ENCODE assay signal across 1 cellular context in the genomic region with DNA sequence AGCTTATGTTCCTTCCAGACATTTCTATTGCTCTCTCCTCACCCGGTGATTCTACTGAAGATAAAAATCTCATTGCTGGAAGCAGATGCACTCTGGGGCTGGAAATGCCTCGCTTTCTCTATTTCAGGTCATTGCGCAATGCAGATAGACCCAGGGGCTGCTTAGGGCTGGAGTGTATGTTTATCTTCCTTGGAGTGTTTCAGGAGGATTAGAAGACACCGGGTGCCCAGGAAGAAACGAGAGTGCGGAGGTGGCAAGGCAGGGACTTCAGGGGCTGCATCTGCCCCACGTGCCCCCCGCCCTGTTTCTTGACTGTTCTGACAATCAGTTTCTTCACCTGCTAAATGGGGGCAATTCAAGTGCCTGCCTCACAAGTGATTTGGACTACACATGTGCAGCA.
A peak's percentile ranks its signal among the peaks of the same experiment; 100 is the strongest.
TF ChIP-seq lines count a peak whose summit lies in the region.

No MANE protein-coding gene starts in this region.

TF ChIP-seq in K562, 482 proteins besides CTCF, POLR2A, EP300 and RAD21 (continued from another document and continues in another):
- TF ChIP-seq, protein P1, sequence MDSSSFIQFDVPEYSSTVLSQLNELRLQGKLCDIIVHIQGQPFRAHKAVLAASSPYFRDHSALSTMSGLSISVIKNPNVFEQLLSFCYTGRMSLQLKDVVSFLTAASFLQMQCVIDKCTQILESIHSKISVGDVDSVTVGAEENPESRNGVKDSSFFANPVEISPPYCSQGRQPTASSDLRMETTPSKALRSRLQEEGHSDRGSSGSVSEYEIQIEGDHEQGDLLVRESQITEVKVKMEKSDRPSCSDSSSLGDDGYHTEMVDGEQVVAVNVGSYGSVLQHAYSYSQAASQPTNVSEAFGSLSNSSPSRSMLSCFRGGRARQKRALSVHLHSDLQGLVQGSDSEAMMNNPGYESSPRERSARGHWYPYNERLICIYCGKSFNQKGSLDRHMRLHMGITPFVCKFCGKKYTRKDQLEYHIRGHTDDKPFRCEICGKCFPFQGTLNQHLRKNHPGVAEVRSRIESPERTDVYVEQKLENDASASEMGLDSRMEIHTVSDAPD (CRISPR knock-in tag; IDR thresholded peaks at IDR 0.05) = no peak
- TF ChIP-seq NFATC3 (IDR thresholded peaks at IDR 0.05) = no peak
- no peak for TF ChIP-seq ZNF551 (CRISPR knock-in tag; IDR thresholded peaks at IDR 0.05)
- TF ChIP-seq, protein P2, sequence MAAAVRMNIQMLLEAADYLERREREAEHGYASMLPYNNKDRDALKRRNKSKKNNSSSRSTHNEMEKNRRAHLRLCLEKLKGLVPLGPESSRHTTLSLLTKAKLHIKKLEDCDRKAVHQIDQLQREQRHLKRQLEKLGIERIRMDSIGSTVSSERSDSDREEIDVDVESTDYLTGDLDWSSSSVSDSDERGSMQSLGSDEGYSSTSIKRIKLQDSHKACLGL (CRISPR knock-in tag; IDR thresholded peaks at IDR 0.05; ENCODE audit: borderline replicate concordance, poor library complexity, severe bottlenecking) = no peak
- no peak for TF ChIP-seq ZNF280A (IDR thresholded peaks at IDR 0.05; ENCODE audit: low read depth, partially characterized antibody)
- TF ChIP-seq STAT5B (CRISPR knock-in tag; IDR thresholded peaks at IDR 0.05) = no peak
- TF ChIP-seq, protein P3, sequence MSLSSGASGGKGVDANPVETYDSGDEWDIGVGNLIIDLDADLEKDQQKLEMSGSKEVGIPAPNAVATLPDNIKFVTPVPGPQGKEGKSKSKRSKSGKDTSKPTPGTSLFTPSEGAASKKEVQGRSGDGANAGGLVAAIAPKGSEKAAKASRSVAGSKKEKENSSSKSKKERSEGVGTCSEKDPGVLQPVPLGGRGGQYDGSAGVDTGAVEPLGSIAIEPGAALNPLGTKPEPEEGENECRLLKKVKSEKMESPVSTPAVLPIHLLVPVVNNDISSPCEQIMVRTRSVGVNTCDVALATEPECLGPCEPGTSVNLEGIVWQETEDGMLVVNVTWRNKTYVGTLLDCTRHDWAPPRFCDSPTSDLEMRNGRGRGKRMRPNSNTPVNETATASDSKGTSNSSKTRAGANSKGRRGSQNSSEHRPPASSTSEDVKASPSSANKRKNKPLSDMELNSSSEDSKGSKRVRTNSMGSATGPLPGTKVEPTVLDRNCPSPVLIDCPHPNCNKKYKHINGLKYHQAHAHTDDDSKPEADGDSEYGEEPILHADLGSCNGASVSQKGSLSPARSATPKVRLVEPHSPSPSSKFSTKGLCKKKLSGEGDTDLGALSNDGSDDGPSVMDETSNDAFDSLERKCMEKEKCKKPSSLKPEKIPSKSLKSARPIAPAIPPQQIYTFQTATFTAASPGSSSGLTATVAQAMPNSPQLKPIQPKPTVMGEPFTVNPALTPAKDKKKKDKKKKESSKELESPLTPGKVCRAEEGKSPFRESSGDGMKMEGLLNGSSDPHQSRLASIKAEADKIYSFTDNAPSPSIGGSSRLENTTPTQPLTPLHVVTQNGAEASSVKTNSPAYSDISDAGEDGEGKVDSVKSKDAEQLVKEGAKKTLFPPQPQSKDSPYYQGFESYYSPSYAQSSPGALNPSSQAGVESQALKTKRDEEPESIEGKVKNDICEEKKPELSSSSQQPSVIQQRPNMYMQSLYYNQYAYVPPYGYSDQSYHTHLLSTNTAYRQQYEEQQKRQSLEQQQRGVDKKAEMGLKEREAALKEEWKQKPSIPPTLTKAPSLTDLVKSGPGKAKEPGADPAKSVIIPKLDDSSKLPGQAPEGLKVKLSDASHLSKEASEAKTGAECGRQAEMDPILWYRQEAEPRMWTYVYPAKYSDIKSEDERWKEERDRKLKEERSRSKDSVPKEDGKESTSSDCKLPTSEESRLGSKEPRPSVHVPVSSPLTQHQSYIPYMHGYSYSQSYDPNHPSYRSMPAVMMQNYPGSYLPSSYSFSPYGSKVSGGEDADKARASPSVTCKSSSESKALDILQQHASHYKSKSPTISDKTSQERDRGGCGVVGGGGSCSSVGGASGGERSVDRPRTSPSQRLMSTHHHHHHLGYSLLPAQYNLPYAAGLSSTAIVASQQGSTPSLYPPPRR (CRISPR knock-in tag; IDR thresholded peaks at IDR 0.05; ENCODE audit: borderline replicate concordance) = no peak
- no peak for TF ChIP-seq FUS (optimal IDR thresholded peaks at IDR 0.05; ENCODE audit: low read depth, low read length)
- TF ChIP-seq, protein P4, sequence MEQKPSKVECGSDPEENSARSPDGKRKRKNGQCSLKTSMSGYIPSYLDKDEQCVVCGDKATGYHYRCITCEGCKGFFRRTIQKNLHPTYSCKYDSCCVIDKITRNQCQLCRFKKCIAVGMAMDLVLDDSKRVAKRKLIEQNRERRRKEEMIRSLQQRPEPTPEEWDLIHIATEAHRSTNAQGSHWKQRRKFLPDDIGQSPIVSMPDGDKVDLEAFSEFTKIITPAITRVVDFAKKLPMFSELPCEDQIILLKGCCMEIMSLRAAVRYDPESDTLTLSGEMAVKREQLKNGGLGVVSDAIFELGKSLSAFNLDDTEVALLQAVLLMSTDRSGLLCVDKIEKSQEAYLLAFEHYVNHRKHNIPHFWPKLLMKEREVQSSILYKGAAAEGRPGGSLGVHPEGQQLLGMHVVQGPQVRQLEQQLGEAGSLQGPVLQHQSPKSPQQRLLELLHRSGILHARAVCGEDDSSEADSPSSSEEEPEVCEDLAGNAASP (IDR thresholded peaks at IDR 0.05) = no peak
- TF ChIP-seq POLR3G (IDR thresholded peaks at IDR 0.05; ENCODE audit: extremely low read depth, insufficient read length, insufficient replicate concordance) = no peak
- no peak for TF ChIP-seq STAT5A (IDR thresholded peaks at IDR 0.05; ENCODE audit: borderline replicate concordance, low read length)
- TF ChIP-seq RBM25 (IDR thresholded peaks at IDR 0.05; ENCODE audit: low read depth, low read length, severe bottlenecking) = peak; percentile 92
- TF ChIP-seq, protein P5, sequence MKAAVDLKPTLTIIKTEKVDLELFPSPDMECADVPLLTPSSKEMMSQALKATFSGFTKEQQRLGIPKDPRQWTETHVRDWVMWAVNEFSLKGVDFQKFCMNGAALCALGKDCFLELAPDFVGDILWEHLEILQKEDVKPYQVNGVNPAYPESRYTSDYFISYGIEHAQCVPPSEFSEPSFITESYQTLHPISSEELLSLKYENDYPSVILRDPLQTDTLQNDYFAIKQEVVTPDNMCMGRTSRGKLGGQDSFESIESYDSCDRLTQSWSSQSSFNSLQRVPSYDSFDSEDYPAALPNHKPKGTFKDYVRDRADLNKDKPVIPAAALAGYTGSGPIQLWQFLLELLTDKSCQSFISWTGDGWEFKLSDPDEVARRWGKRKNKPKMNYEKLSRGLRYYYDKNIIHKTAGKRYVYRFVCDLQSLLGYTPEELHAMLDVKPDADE (conservative IDR thresholded peaks at IDR 0.05; ENCODE audit: control insufficient read depth, low read depth, low read length) = no peak
- peak; percentile 61 for TF ChIP-seq CBFA2T3 (IDR thresholded peaks at IDR 0.05)
- no peak for TF ChIP-seq LARP7 (IDR thresholded peaks at IDR 0.05)
- peak; percentile 14; the same call in 1 of the 2 replicates for TF ChIP-seq GATA2 (CRISPR knock-in tag; IDR thresholded peaks at IDR 0.05)
- TF ChIP-seq JUN (IDR thresholded peaks at IDR 0.05; ENCODE audit: borderline replicate concordance, low read depth, low read length) = no peak
- no peak for TF ChIP-seq JUN (CRISPR knock-in tag; IDR thresholded peaks at IDR 0.05; ENCODE audit: borderline replicate concordance)
- TF ChIP-seq CEBPB (tag; IDR thresholded peaks at IDR 0.05) = peak; percentile 99
- no peak for TF ChIP-seq SREBF1 (IDR thresholded peaks at IDR 0.05; ENCODE audit: borderline replicate concordance, low read depth, low read length)
- TF ChIP-seq RBM15 (IDR thresholded peaks at IDR 0.05; ENCODE audit: insufficient read depth, low read length) = no peak
- TF ChIP-seq KDM1A (IDR thresholded peaks at IDR 0.05) = 0 out of 4 replicates have a peak, but pooled peaks of 1 of the 2 experiments have one; percentile 19
- no peak for TF ChIP-seq BDP1 (IDR thresholded peaks at IDR 0.05; ENCODE audit: insufficient read depth, insufficient read length)
- peak; percentile 48; the same call in 1 of the 2 replicates for TF ChIP-seq MGA (IDR thresholded peaks at IDR 0.05)
- no peak for TF ChIP-seq PCBP2 (IDR thresholded peaks at IDR 0.05; ENCODE audit: low read depth, low read length, poor library complexity, severe bottlenecking)
- TF ChIP-seq ETV5 (CRISPR knock-in tag; IDR thresholded peaks at IDR 0.05; ENCODE audit: low read depth) = no peak
- TF ChIP-seq ZNF384 (IDR thresholded peaks at IDR 0.05; ENCODE audit: low read depth, low read length) = no peak
- no peak for TF ChIP-seq RBM14 (IDR thresholded peaks at IDR 0.05; ENCODE audit: borderline replicate concordance, insufficient read depth, low read depth, low read length)
- no peak for TF ChIP-seq STAG1 (CRISPR knock-in tag; IDR thresholded peaks at IDR 0.05; ENCODE audit: borderline replicate concordance)
- no peak for TF ChIP-seq SMC3 (conservative IDR thresholded peaks at IDR 0.05; ENCODE audit: insufficient read depth, low read depth, low read length)
- no peak; the same call in 1 of the 2 replicates for TF ChIP-seq DIDO1 (tag; IDR thresholded peaks at IDR 0.05; ENCODE audit: low read depth)
- TF ChIP-seq ZNF197 (CRISPR knock-in tag; IDR thresholded peaks at IDR 0.05; ENCODE audit: low read depth) = no peak
